Comparison of ENCODE assay signal across 9 cellular contexts in the genomic region with DNA sequence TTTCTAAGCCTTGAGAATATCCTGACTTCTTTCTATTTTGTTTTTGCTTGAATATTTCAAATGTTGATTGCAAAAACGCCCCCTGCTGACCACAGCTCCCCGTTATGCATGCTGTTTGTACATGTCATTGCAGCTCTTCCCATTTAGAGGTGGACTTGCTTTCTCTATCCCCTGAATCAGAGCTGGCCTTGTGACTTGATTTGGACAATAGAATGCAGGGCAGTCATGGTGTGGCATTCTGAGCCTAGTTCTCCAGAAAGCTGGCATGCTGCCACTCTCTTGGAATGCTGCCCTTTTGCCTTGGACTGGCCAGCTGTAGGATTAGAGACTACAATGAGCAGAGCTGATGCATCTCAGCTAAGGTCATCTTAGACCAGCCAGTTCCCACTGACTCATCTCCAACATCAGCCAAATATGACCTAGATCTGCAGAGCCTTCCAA.
A peak's percentile ranks its signal among the peaks of the same experiment; 100 is the strongest.
DNase-seq lines count a peak whose midpoint lies in the region; ATAC-seq and TF ChIP-seq lines count a peak whose summit lies in the region.
"Had no signal": no experiment of that assay in that cellular context is flagged by ENCODE, and none has a peak within 500 bp of the region (broad histone marks: within the 10 kb centered on the region; RNA-seq: fewer than 3 reads in every experiment).

No MANE protein-coding gene starts in this region.

- no peak overlapping the region for H3K27ac ChIP-seq in heart right ventricle
- H3K27ac ChIP-seq: PC-9 had no signal

- no peak overlapping the region for H3K9ac ChIP-seq in skeletal muscle satellite cell (ENCODE audit: low read depth, low read length)

- H3K4me1 Mint-ChIP-seq in activated CD8-positive, alpha-beta T cell treated with anti-CD3 and anti-CD28 coated beads for 36 hours (ENCODE audit: low read depth), result peaks cover 12% of the 10 kb centered on the region

- H3K4me3 Mint-ChIP-seq in activated CD8-positive, alpha-beta T cell treated with anti-CD3 and anti-CD28 coated beads for 36 hours, result no peak overlapping the region

- H3K9me3 Mint-ChIP-seq in activated CD8-positive, alpha-beta T cell treated with anti-CD3 and anti-CD28 coated beads for 36 hours, result no peaks in the 10 kb centered on the region

- CTCF ChIA-PET in activated CD8-positive, alpha-beta T cell treated with anti-CD3 and anti-CD28 coated beads for 36 hours (lab: Charles Lee), result interaction anchor here (0.6 to 1.3 kb wide), 3 partner anchors 23 to 1009 kb away, joined by 3 to 4 read pairs (median 3); no protein-coding TSS in a partner anchor

- H3K4me3 ChIP-seq in GM12864 (ENCODE audit: low read depth, low read length), result no peak overlapping the region
- H3K4me3 ChIP-seq in heart right ventricle, result peak overlapping the region in 1 of 10 donors; percentile 6
- no peak overlapping the region for H3K4me3 ChIP-seq in skeletal muscle satellite cell (ENCODE audit: low read length)
- H3K4me3 ChIP-seq: PC-9 had no signal

- POLR2A ChIA-PET in activated CD8-positive, alpha-beta T cell treated with anti-CD3 and anti-CD28 coated beads for 36 hours (lab: Charles Lee), result no interaction called here

- no peaks in the 10 kb centered on the region for H3K27me3 Mint-ChIP-seq in activated CD8-positive, alpha-beta T cell treated with anti-CD3 and anti-CD28 coated beads for 36 hours

- intact Hi-C loops in activated CD8-positive, alpha-beta T cell treated with anti-CD3 and anti-CD28 coated beads for 36 hours (cut with micrococcal nuclease), result no loop called here
- intact Hi-C loops in heart right ventricle (cut with DNase I), result loop anchor here in 1 of 10 donors (10.0 kb wide), 1 partner anchor 61 kb away; no protein-coding TSS in a partner anchor

- H3K4me2 ChIP-seq in skeletal muscle satellite cell (ENCODE audit: low read length), result peak overlapping the region; percentile 49
- H3K4me2 ChIP-seq: PC-9 had no signal

- H3K36me3 Mint-ChIP-seq in activated CD8-positive, alpha-beta T cell treated with anti-CD3 and anti-CD28 coated beads for 36 hours (ENCODE audit: low read depth), result no peaks in the 10 kb centered on the region

- H3K27me3 ChIP-seq in heart right ventricle (no peaks in the 10 kb centered on the region), skeletal muscle satellite cell (ENCODE audit: control insufficient read depth, insufficient read depth, low read length) (no peaks in the 10 kb centered on the region)

- no peaks in the 10 kb centered on the region for H3K9me3 ChIP-seq in heart right ventricle
- no peaks in the 10 kb centered on the region for H3K9me3 ChIP-seq in skeletal muscle satellite cell (replicated peaks; ENCODE audit: low read length)

- WGBS in heart right ventricle, 2 donors, result 5 to 14% methylated on average over 2 of the region's 2 CpGs

- H3K36me3 ChIP-seq in heart right ventricle, result no peaks in the 10 kb centered on the region
- H3K36me3 ChIP-seq in skeletal muscle satellite cell (ENCODE audit: insufficient read depth, low read length), result no peaks in the 10 kb centered on the region

- TF ChIP-seq CTCF in GM12864 (IDR thresholded peaks at IDR 0.05; ENCODE audit: low read depth, low read length, missing control alignments) (peak; percentile 24), heart right ventricle (IDR thresholded peaks at IDR 0.05) (peak in 7 of 9 donors; percentile 10 to 54 (median 44)), GM10266 (IDR thresholded peaks at IDR 0.05; ENCODE audit: control insufficient read depth, insufficient read depth, low read depth, missing control alignments) (no peak)
- TF ChIP-seq CTCF in activated CD8-positive, alpha-beta T cell treated with anti-CD3 and anti-CD28 coated beads for 36 hours (IDR thresholded peaks at IDR 0.05), result peak; percentile 46

- H3K27ac Mint-ChIP-seq in activated CD8-positive, alpha-beta T cell treated with anti-CD3 and anti-CD28 coated beads for 36 hours, result no peak overlapping the region

- H3K4me1 ChIP-seq in heart right ventricle (peaks cover 0 to 17% (median 0%) of the 10 kb centered on the region in 9 donors), skeletal muscle satellite cell (ENCODE audit: control insufficient read depth, insufficient read depth, low read length) (peaks cover 13% of the 10 kb centered on the region)

- DNase-seq in GM12864 (ENCODE audit: low read depth) (no peak), M059J (ENCODE audit: low read depth) (peak; percentile 26), heart right ventricle (peak; percentile 53 to 65), NCI-H2171 (lab: John Stamatoyannopoulos, UW) (no peak), GM10266 (ENCODE audit: extremely low spot score) (no peak), NCI-H2227 treated with DMSO at 0.1 percent for 48 hours (lab: John Stamatoyannopoulos, UW) (no peak)
- peak; percentile 61 for DNase-seq in activated CD8-positive, alpha-beta T cell treated with anti-CD3 and anti-CD28 coated beads for 36 hours

- no peak for ATAC-seq in activated CD8-positive, alpha-beta T cell treated with anti-CD3 and anti-CD28 coated beads for 36 hours
- peak; percentile 80 to 98 (median 90) for ATAC-seq in heart right ventricle

Comparison
In these comparisons a context has a peak if more than half of its experiments do, and no peak if none do; other contexts are left out.
1. DNase-seq: peak in M059J (single experiment), activated CD8-positive, alpha-beta T cell treated with anti-CD3 and anti-CD28 coated beads for 36 hours (single experiment) and heart right ventricle (2 of 2); none in GM12864 (single experiment), NCI-H2171 (single experiment), GM10266 (single experiment) and NCI-H2227 treated with DMSO at 0.1 percent for 48 hours (single experiment).